Comparison of ENCODE assay signal across 13 cellular contexts in genomic region chr22:24105018-24105360, GRCh38.
DNase-seq lines count a peak whose midpoint lies in the region; ATAC-seq and TF ChIP-seq lines count a peak whose summit lies in the region.
"Had no signal": no experiment of that assay in that cellular context is flagged by ENCODE, and none has a peak within 500 bp of the region (broad histone marks: within the 10 kb centered on the region; RNA-seq: fewer than 3 reads in every experiment).

No MANE protein-coding gene starts in this region.

- no peaks in the 10 kb centered on the region for H3K27me3 ChIP-seq in MG63
- H3K27me3 ChIP-seq: pancreas had no signal

- intact Hi-C loops in posterior vena cava (cut with DNase I) = loop anchor here (5.0 to 10.0 kb wide), 2 partner anchors 70 to 72 kb away; no protein-coding TSS in a partner anchor

- no peak for TF ChIP-seq POLR2A in erythroblast (IDR thresholded peaks at IDR 0.05; ENCODE audit: low read length)

- H3K9me3 ChIP-seq in MG63 = no peaks in the 10 kb centered on the region
- H3K9me3 ChIP-seq: pancreas had no signal

- DNase-seq in AG20443 (ENCODE audit: low spot score) = peak; percentile 50
- peak; percentile 46 for DNase-seq in RPMI7951 (ENCODE audit: low read depth)
- DNase-seq in foreskin melanocyte = peak; percentile 57
- DNase-seq in posterior vena cava (ENCODE audit: low spot score) = peak; percentile 62
- DNase-seq in MG63 = no peak
- DNase-seq in erythroblast (lab: John Stamatoyannopoulos, UW) = no peak
- DNase-seq in activated CD4-positive, alpha-beta T cell treated with anti-CD3 and anti-CD28 coated beads, Interleukin-2, amount 50 U/mL, for 4 hours = no peak
- DNase-seq: GF-D8, left colon, NCI-H187 treated with DMSO at 0.1 percent for 48 hours, trophoblast cell had no signal

- no peak overlapping the region for H3K4me3 ChIP-seq in MG63
- H3K4me3 ChIP-seq: pancreas had no signal

- no peak for ATAC-seq in GM21360 (IDR thresholded peaks at IDR 0.05; ENCODE audit: unreplicated experiment)
- ATAC-seq: left colon, pancreas had no signal

- peaks cover 7% of the 10 kb centered on the region for H3K36me3 ChIP-seq in MG63

Comparison
In these comparisons a context has a peak if more than half of its experiments do, and no peak if none do; other contexts are left out.
1. DNase-seq: peak in AG20443 (single experiment), RPMI7951 (single experiment), foreskin melanocyte (single experiment) and posterior vena cava (single experiment); none in MG63 (single experiment), erythroblast (0 of 2) and activated CD4-positive, alpha-beta T cell treated with anti-CD3 and anti-CD28 coated beads, Interleukin-2, amount 50 U/mL, for 4 hours (0 of 2).